Comparison of ENCODE assay signal across 8 cellular contexts in genomic region chr9:77011973-77012817, GRCh38. TPM values are rescaled to one million over a fixed set of nuclear protein-coding genes. Genes with fewer than 3 reads are reported as not detected.
DNase-seq lines count a peak whose midpoint lies in the region; ATAC-seq and TF ChIP-seq lines count a peak whose summit lies in the region.

No MANE protein-coding gene starts in this region.

- H3K36me3 Mint-ChIP-seq in activated CD4-positive, alpha-beta T cell treated with anti-CD3 and anti-CD28 coated beads, Interleukin-2, amount 10 ng/mL, durations not matched to agents 24 days and 14 days (ENCODE audit: low read depth) = peaks cover 2% of the 10 kb centered on the region
- H3K36me3 Mint-ChIP-seq in stimulated activated effector memory CD8-positive, alpha-beta T cell treated with anti-CD3 and anti-CD28 coated beads, Interleukin-12 subunit alpha, Interleukin-12 subunit beta, amount 100 ng/mL, for 72 hours = no peaks in the 10 kb centered on the region

- peak; percentile 59 for ATAC-seq in GM19467 (IDR thresholded peaks at IDR 0.05; ENCODE audit: unreplicated experiment)
- peak; percentile 76 for ATAC-seq in stimulated activated effector memory CD8-positive, alpha-beta T cell treated with anti-CD3 and anti-CD28 coated beads, Interleukin-12 subunit alpha, Interleukin-12 subunit beta, amount 100 ng/mL, for 72 hours
- ATAC-seq in GM21526 (IDR thresholded peaks at IDR 0.05; ENCODE audit: low FRiP score, unreplicated experiment) = no peak

- peaks cover 72% of the 10 kb centered on the region for H3K27me3 Mint-ChIP-seq in activated CD4-positive, alpha-beta T cell treated with anti-CD3 and anti-CD28 coated beads, Interleukin-2, amount 10 ng/mL, durations not matched to agents 24 days and 14 days

- peak; percentile 58 for TF ChIP-seq CTCF in AG10803 (conservative IDR thresholded peaks at IDR 0.05; ENCODE audit: low read length)

- H3K4me3 ChIP-seq in AG10803 (ENCODE audit: low read length) = no peak overlapping the region

- no peak overlapping the region for H3K27ac Mint-ChIP-seq in activated CD4-positive, alpha-beta T cell treated with anti-CD3 and anti-CD28 coated beads, Interleukin-2, amount 10 ng/mL, durations not matched to agents 24 days and 14 days
- no peak overlapping the region for H3K27ac Mint-ChIP-seq in stimulated activated effector memory CD8-positive, alpha-beta T cell treated with anti-CD3 and anti-CD28 coated beads, Interleukin-12 subunit alpha, Interleukin-12 subunit beta, amount 100 ng/mL, for 72 hours

- in situ Hi-C loops in KBM-7 (cut with MboI; ENCODE audit: low pct_unique_long_range_greater_than_20kb, low sequenced_read_pairs) = loop anchor here (25.0 kb wide), 1 partner anchor 150 kb away; no protein-coding TSS in a partner anchor

- H3K4me3 Mint-ChIP-seq in activated CD4-positive, alpha-beta T cell treated with anti-CD3 and anti-CD28 coated beads, Interleukin-2, amount 10 ng/mL, durations not matched to agents 24 days and 14 days = peak overlapping the region; percentile 10
- H3K4me3 Mint-ChIP-seq in stimulated activated effector memory CD8-positive, alpha-beta T cell treated with anti-CD3 and anti-CD28 coated beads, Interleukin-12 subunit alpha, Interleukin-12 subunit beta, amount 100 ng/mL, for 72 hours = peak overlapping the region; percentile 41

- H3K4me1 Mint-ChIP-seq in activated CD4-positive, alpha-beta T cell treated with anti-CD3 and anti-CD28 coated beads, Interleukin-2, amount 10 ng/mL, durations not matched to agents 24 days and 14 days = peaks cover 4% of the 10 kb centered on the region
- H3K4me1 Mint-ChIP-seq in stimulated activated effector memory CD8-positive, alpha-beta T cell treated with anti-CD3 and anti-CD28 coated beads, Interleukin-12 subunit alpha, Interleukin-12 subunit beta, amount 100 ng/mL, for 72 hours = peaks cover 7% of the 10 kb centered on the region

- intact Hi-C loops in activated CD4-positive, alpha-beta T cell treated with anti-CD3 and anti-CD28 coated beads, Interleukin-2, amount 10 ng/mL, durations not matched to agents 24 days and 14 days (cut with micrococcal nuclease) = loop anchor here (1.0 to 10.0 kb wide), 4 partner anchors 10 to 565 kb away; partner anchors contain the start of gene PRUNE2

- peak; percentile 15 for DNase-seq in AG10803 (ENCODE audit: low read depth)
- DNase-seq in KBM-7 = peak; percentile 85
- peak; percentile 90 for DNase-seq in activated CD4-positive, alpha-beta T cell treated with anti-CD3 and anti-CD28 coated beads, Interleukin-2, amount 10 ng/mL, durations not matched to agents 24 days and 14 days
- peak; percentile 15 for DNase-seq in effector CD8-positive, alpha-beta T cell (lab: John Stamatoyannopoulos, UW)
- DNase-seq in myocyte (ENCODE audit: low read depth) = peak; percentile 20
- DNase-seq in stimulated activated effector memory CD8-positive, alpha-beta T cell treated with anti-CD3 and anti-CD28 coated beads, Interleukin-12 subunit alpha, Interleukin-12 subunit beta, amount 100 ng/mL, for 72 hours (ENCODE audit: low spot score in 2 of 2) = peak; percentile 58 to 81

- H3K9me3 Mint-ChIP-seq in activated CD4-positive, alpha-beta T cell treated with anti-CD3 and anti-CD28 coated beads, Interleukin-2, amount 10 ng/mL, durations not matched to agents 24 days and 14 days = peaks cover 5% of the 10 kb centered on the region
- no peaks in the 10 kb centered on the region for H3K9me3 Mint-ChIP-seq in stimulated activated effector memory CD8-positive, alpha-beta T cell treated with anti-CD3 and anti-CD28 coated beads, Interleukin-12 subunit alpha, Interleukin-12 subunit beta, amount 100 ng/mL, for 72 hours

RNA-seq across cellular contexts. Expression of gene FOXB2, which starts 7.3 kb away (rescaled TPM):
- total RNA-seq in activated CD4-positive, alpha-beta T cell treated with anti-CD3 and anti-CD28 coated beads, Interleukin-2, amount 10 ng/mL, durations not matched to agents 24 days and 14 days = not detected in 2 replicates
- total RNA-seq in myocyte = not detected in 2 replicates
- not detected for polyA plus RNA-seq in myocyte (2012)

Comparison
In these comparisons a context has a peak if more than half of its experiments do, and no peak if none do; other contexts are left out.
1. DNase-seq: peak in every context shown above with its lines; median percentile 90 in activated CD4-positive, alpha-beta T cell treated with anti-CD3 and anti-CD28 coated beads, Interleukin-2, amount 10 ng/mL, durations not matched to agents 24 days and 14 days; 85 in KBM-7; 70 in stimulated activated effector memory CD8-positive, alpha-beta T cell treated with anti-CD3 and anti-CD28 coated beads, Interleukin-12 subunit alpha, Interleukin-12 subunit beta, amount 100 ng/mL, for 72 hours; 20 in myocyte; 15 in AG10803; 15 in effector CD8-positive, alpha-beta T cell.